ENCODE assay signal across 11 cellular contexts in genomic region chr5:16568875-16569580, GRCh38. TPM values are rescaled to one million over a fixed set of nuclear protein-coding genes. Genes with fewer than 3 reads are reported as not detected.
A peak's percentile ranks its signal among the peaks of the same experiment; 100 is the strongest.
DNase-seq lines count a peak whose midpoint lies in the region; ATAC-seq and TF ChIP-seq lines count a peak whose summit lies in the region.
"Had no signal": no experiment of that assay in that cellular context is flagged by ENCODE, and none has a peak within 500 bp of the region (broad histone marks: within the 10 kb centered on the region; RNA-seq: fewer than 3 reads in every experiment).

No MANE protein-coding gene starts in this region.

- H3K4me1 Mint-ChIP-seq in activated CD4-positive, alpha-beta T cell treated with anti-CD3 and anti-CD28 coated beads, Interleukin-2, amount 10 ng/mL, durations not matched to agents 7 days and 5 days: peaks cover 13% of the 10 kb centered on the region
- peaks cover 23% of the 10 kb centered on the region for H3K4me1 Mint-ChIP-seq in WTC11

- no peak overlapping the region for H3K4me3 Mint-ChIP-seq in activated CD4-positive, alpha-beta T cell treated with anti-CD3 and anti-CD28 coated beads, Interleukin-2, amount 10 ng/mL, durations not matched to agents 7 days and 5 days
- H3K4me3 Mint-ChIP-seq in WTC11: no peak overlapping the region

- H3K27me3 Mint-ChIP-seq in activated CD4-positive, alpha-beta T cell treated with anti-CD3 and anti-CD28 coated beads, Interleukin-2, amount 10 ng/mL, durations not matched to agents 7 days and 5 days: no peaks in the 10 kb centered on the region
- H3K27me3 Mint-ChIP-seq in WTC11 (ENCODE audit: low read depth): no peaks in the 10 kb centered on the region; the same call in 1 of the 2 replicates

- no peak for ATAC-seq in HG02852 (IDR thresholded peaks at IDR 0.05; ENCODE audit: unreplicated experiment)
- no peak for ATAC-seq in WTC11
- ATAC-seq: K562 had no signal

- no peak overlapping the region for H3K4me3 ChIP-seq in epithelial cell of esophagus (ENCODE audit: low read length)
- H3K4me3 ChIP-seq in retinal pigment epithelial cell (ENCODE audit: low read length): no peak overlapping the region
- H3K4me3 ChIP-seq: cardiac muscle cell, K562, thoracic aorta had no signal

- CTCF ChIA-PET in activated CD4-positive, alpha-beta T cell treated with anti-CD3 and anti-CD28 coated beads, Interleukin-2, amount 10 ng/mL, durations not matched to agents 7 days and 5 days (lab: Charles Lee): interaction anchor here (0.6 kb wide), 1 partner anchor 25 kb away, joined by 3 read pairs; no protein-coding TSS in a partner anchor
- CTCF ChIA-PET in WTC11 (lab: Charles Lee): no interaction called here

- peak; percentile 19 for DNase-seq in HT-29 (ENCODE audit: low spot score)
- peak; percentile 92 for DNase-seq in NCI-H748 (lab: John Stamatoyannopoulos, UW; ENCODE audit: unreplicated experiment)
- DNase-seq in epithelial cell of esophagus (ENCODE audit: low read depth): peak; percentile 82
- peak; percentile 41 for DNase-seq in retinal pigment epithelial cell (ENCODE audit: low read depth)
- DNase-seq in activated CD4-positive, alpha-beta T cell treated with anti-CD3 and anti-CD28 coated beads, Interleukin-2, amount 10 ng/mL, durations not matched to agents 7 days and 5 days: no peak
- DNase-seq in WTC11 (ENCODE audit: low spot score): no peak
- DNase-seq in NCI-H187 treated with DMSO at 0.1 percent for 48 hours (lab: John Stamatoyannopoulos, UW): no peak

- no peak overlapping the region for H3K27ac Mint-ChIP-seq in activated CD4-positive, alpha-beta T cell treated with anti-CD3 and anti-CD28 coated beads, Interleukin-2, amount 10 ng/mL, durations not matched to agents 7 days and 5 days
- H3K27ac Mint-ChIP-seq in WTC11: no peak overlapping the region

- peaks cover 42% of the 10 kb centered on the region for H3K36me3 Mint-ChIP-seq in activated CD4-positive, alpha-beta T cell treated with anti-CD3 and anti-CD28 coated beads, Interleukin-2, amount 10 ng/mL, durations not matched to agents 7 days and 5 days (ENCODE audit: low read depth)
- H3K36me3 Mint-ChIP-seq in WTC11: no peaks in the 10 kb centered on the region; the same call in 1 of the 2 replicates

- TF ChIP-seq CTCF in epithelial cell of esophagus (IDR thresholded peaks at IDR 0.05; ENCODE audit: insufficient read depth, low read depth, low read length, missing control alignments): peak; percentile 2
- TF ChIP-seq CTCF in retinal pigment epithelial cell (conservative IDR thresholded peaks at IDR 0.05; ENCODE audit: low read depth, low read length): no peak
- no peak for TF ChIP-seq CTCF in WTC11 (IDR thresholded peaks at IDR 0.05)

- no peaks in the 10 kb centered on the region for H3K9me3 Mint-ChIP-seq in activated CD4-positive, alpha-beta T cell treated with anti-CD3 and anti-CD28 coated beads, Interleukin-2, amount 10 ng/mL, durations not matched to agents 7 days and 5 days
- peaks cover 5% of the 10 kb centered on the region for H3K9me3 Mint-ChIP-seq in WTC11

- POLR2A ChIA-PET in activated CD4-positive, alpha-beta T cell treated with anti-CD3 and anti-CD28 coated beads, Interleukin-2, amount 10 ng/mL, durations not matched to agents 7 days and 5 days (lab: Charles Lee): no interaction called here
- POLR2A ChIA-PET in WTC11 (lab: Charles Lee): no interaction called here

TF ChIP-seq in WTC11, 78 proteins besides CTCF, POLR2A, EP300 and RAD21:
- no peak for TF ChIP-seq ZNF232 (CRISPR knock-in tag; IDR thresholded peaks at IDR 0.05)
- TF ChIP-seq NR1H2 (CRISPR knock-in tag; IDR thresholded peaks at IDR 0.05): no peak
- no peak for TF ChIP-seq NR2C2 (CRISPR knock-in tag; IDR thresholded peaks at IDR 0.05)
- no peak for TF ChIP-seq ATF1 (CRISPR knock-in tag; IDR thresholded peaks at IDR 0.05)
- TF ChIP-seq TEAD1 (CRISPR knock-in tag; IDR thresholded peaks at IDR 0.05): no peak
- TF ChIP-seq ZBTB21 (CRISPR knock-in tag; IDR thresholded peaks at IDR 0.05; ENCODE audit: borderline replicate concordance): no peak
- no peak for TF ChIP-seq PRDM15 (CRISPR knock-in tag; IDR thresholded peaks at IDR 0.05)
- no peak for TF ChIP-seq EMX1 (CRISPR knock-in tag; IDR thresholded peaks at IDR 0.05)
- no peak for TF ChIP-seq ZSCAN18 (CRISPR knock-in tag; IDR thresholded peaks at IDR 0.05)
- no peak for TF ChIP-seq CREM (CRISPR knock-in tag; IDR thresholded peaks at IDR 0.05)
- TF ChIP-seq AR (CRISPR knock-in tag; IDR thresholded peaks at IDR 0.05): no peak
- TF ChIP-seq SMAD4 (CRISPR knock-in tag; IDR thresholded peaks at IDR 0.05): no peak

RNA-seq across cellular contexts. Expression of gene RETREG1, which starts 47.8 kb away (rescaled TPM):
- total RNA-seq in HT-29 (2014; rRNA removed; shearing (Covaris generic)): 0.83 and 1.6 TPM in 2 replicates
- 10 to 100 TPM; 48.4 to 50.5 TPM for total RNA-seq in activated CD4-positive, alpha-beta T cell treated with anti-CD3 and anti-CD28 coated beads, Interleukin-2, amount 10 ng/mL, durations not matched to agents 7 days and 5 days
- total RNA-seq in WTC11 (2021): 1.8 to 2.2 TPM (median 2.0 TPM) in 3 replicates

Comparison
In these comparisons a context has a peak if more than half of its experiments do, and no peak if none do; other contexts are left out.
1. DNase-seq: peak in HT-29 (single experiment), NCI-H748 (single experiment), epithelial cell of esophagus (single experiment) and retinal pigment epithelial cell (single experiment); none in activated CD4-positive, alpha-beta T cell treated with anti-CD3 and anti-CD28 coated beads, Interleukin-2, amount 10 ng/mL, durations not matched to agents 7 days and 5 days (single experiment), WTC11 (single experiment) and NCI-H187 treated with DMSO at 0.1 percent for 48 hours (single experiment).
2. RNA of gene RETREG1, which starts 47.8 kb away (total RNA-seq): 48.4 to 50.5 TPM in activated CD4-positive, alpha-beta T cell treated with anti-CD3 and anti-CD28 coated beads, Interleukin-2, amount 10 ng/mL, durations not matched to agents 7 days and 5 days; 1.8 to 2.2 TPM in WTC11 and 0.83 to 1.6 TPM in HT-29; every median in the first group is over 10 times any median in the second.